In the genomic region with DNA sequence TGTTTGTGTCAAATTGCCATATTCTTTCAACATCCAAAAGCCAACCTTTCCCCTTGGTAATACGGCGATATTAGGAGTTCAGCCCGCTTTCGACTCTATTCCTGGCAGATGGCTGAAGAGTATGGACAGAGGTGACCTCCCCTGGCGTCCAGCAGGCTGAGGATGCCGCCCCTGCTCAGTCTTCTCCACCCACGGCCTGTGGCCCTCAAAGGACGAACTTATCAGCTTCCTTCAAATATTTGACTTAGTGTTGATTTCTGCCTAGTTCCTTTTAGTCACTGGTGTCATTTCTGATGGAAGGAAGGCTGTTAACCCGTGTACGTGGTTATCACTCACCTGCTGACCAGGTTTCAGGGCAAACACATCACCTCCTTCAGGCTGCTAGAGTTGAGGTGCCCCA, we compare ENCODE assay signal across 18 cellular contexts.
DNase-seq lines count a peak whose midpoint lies in the region; ATAC-seq and TF ChIP-seq lines count a peak whose summit lies in the region.
"Had no signal": no experiment of that assay in that cellular context is flagged by ENCODE, and none has a peak within 500 bp of the region (broad histone marks: within the 10 kb centered on the region; RNA-seq: fewer than 3 reads in every experiment).

No MANE protein-coding gene starts in this region.

- intact Hi-C loops in MCF 10A (cut with micrococcal nuclease) (no loop called here), breast epithelium (cut with DNase I; ENCODE audit: low total_unique reads) (no loop called here), right cardiac atrium (cut with DNase I) (loop anchor here in 1 of 4 donors (10.0 kb wide), 1 partner anchor 61 kb away; a partner anchor contains a TSS), stomach (cut with DNase I; ENCODE audit: low total_unique reads) (no loop called here)

- no peaks in the 10 kb centered on the region for H3K27me3 Mint-ChIP-seq in MCF 10A (ENCODE audit: insufficient read depth, unreplicated experiment)
- H3K27me3 Mint-ChIP-seq: central memory CD8-positive, alpha-beta T cell had no signal

- TF ChIP-seq CTCF in MCF 10A (IDR thresholded peaks at IDR 0.05; ENCODE audit: unreplicated experiment), result no peak
- TF ChIP-seq CTCF in breast epithelium (IDR thresholded peaks at IDR 0.05), result no peak
- TF ChIP-seq CTCF in stomach (IDR thresholded peaks at IDR 0.05), result no peak

- no peak for TF ChIP-seq EP300 in stomach (IDR thresholded peaks at IDR 0.05)

- H3K4me3 Mint-ChIP-seq in MCF 10A (ENCODE audit: unreplicated experiment), result no peak overlapping the region
- H3K4me3 Mint-ChIP-seq: activated CD8-positive, alpha-beta T cell treated with anti-CD3 and anti-CD28 coated beads, Interleukin-2, amount 10 ng/mL, durations not matched to agents 7 days and 5 days; central memory CD8-positive, alpha-beta T cell; GM23338 had no signal

- peaks cover 18% of the 10 kb centered on the region for H3K36me3 Mint-ChIP-seq in MCF 10A (ENCODE audit: insufficient read depth, unreplicated experiment)

- POLR2A ChIA-PET in MCF 10A (lab: Yijun Ruan, JAX), result no interaction called here

- no peak overlapping the region for H3K27ac Mint-ChIP-seq in MCF 10A (ENCODE audit: low read depth, unreplicated experiment)
- H3K27ac Mint-ChIP-seq: activated CD8-positive, alpha-beta T cell treated with anti-CD3 and anti-CD28 coated beads, Interleukin-2, amount 10 ng/mL, durations not matched to agents 7 days and 5 days; GM23338 had no signal

- TF ChIP-seq POLR2A in breast epithelium (IDR thresholded peaks at IDR 0.05) (no peak), stomach (IDR thresholded peaks at IDR 0.05) (no peak)

- H3K4me1 ChIP-seq in breast epithelium, result no peaks in the 10 kb centered on the region
- peaks cover 1% of the 10 kb centered on the region for H3K4me1 ChIP-seq in right cardiac atrium (ENCODE audit: control insufficient read depth, insufficient read depth, low read length)
- peaks cover 33 to 69% (median 53%) of the 10 kb centered on the region in 4 donors for H3K4me1 ChIP-seq in stomach
- H3K4me1 ChIP-seq: A549 had no signal

- H3K27me3 ChIP-seq in breast epithelium, result no peaks in the 10 kb centered on the region
- no peaks in the 10 kb centered on the region for H3K27me3 ChIP-seq in right cardiac atrium (ENCODE audit: control insufficient read depth, insufficient read depth)
- no peaks in the 10 kb centered on the region for H3K27me3 ChIP-seq in stomach

- H3K27ac ChIP-seq in breast epithelium (peak overlapping the region in 1 of 2 donors; percentile 10), angular gyrus (ENCODE audit: low read depth, low read length) (peak overlapping the region; percentile 75), right cardiac atrium (ENCODE audit: low read length) (no peak overlapping the region), stomach (peak overlapping the region; percentile 37 to 75 (median 48))
- H3K27ac ChIP-seq: A549 had no signal

- H3K36me3 ChIP-seq in breast epithelium (no peaks in the 10 kb centered on the region), stomach (peaks cover 14 to 35% (median 18%) of the 10 kb centered on the region in 4 donors)

- no peaks in the 10 kb centered on the region for H3K9me3 Mint-ChIP-seq in MCF 10A (ENCODE audit: unreplicated experiment)
- H3K9me3 Mint-ChIP-seq: central memory CD8-positive, alpha-beta T cell; GM23338 had no signal

- ATAC-seq in right cardiac atrium, result no peak
- no peak for ATAC-seq in HG03571 (IDR thresholded peaks at IDR 0.05; ENCODE audit: unreplicated experiment)
- ATAC-seq: activated CD8-positive, alpha-beta T cell treated with anti-CD3 and anti-CD28 coated beads, Interleukin-2, amount 10 ng/mL, durations not matched to agents 7 days and 5 days had no signal

- H3K9me3 ChIP-seq in breast epithelium (no peaks in the 10 kb centered on the region), right cardiac atrium (ENCODE audit: control insufficient read depth, low read length) (no peaks in the 10 kb centered on the region), stomach (no peaks in the 10 kb centered on the region)
- H3K9me3 ChIP-seq: A549 had no signal

- H3K4me1 Mint-ChIP-seq in MCF 10A (ENCODE audit: insufficient read depth, unreplicated experiment), result no peaks in the 10 kb centered on the region
- H3K4me1 Mint-ChIP-seq: central memory CD8-positive, alpha-beta T cell had no signal

- WGBS in right cardiac atrium, result 53% methylated on average over 10 of the region's 10 CpGs
- WGBS in stomach, 5 donors, result 43 to 63% (median 48%) methylated on average over 10 of the region's 10 CpGs

- DNase-seq in MCF 10A (ENCODE audit: unreplicated experiment), result no peak
- DNase-seq in breast epithelium (ENCODE audit: low spot score in 2 of 2), result no peak
- DNase-seq in right cardiac atrium, result peak in 2 of 3 donors; percentile 17 to 22
- no peak for DNase-seq in stomach
- DNase-seq in activated CD4-positive, alpha-beta T cell treated with anti-CD3 and anti-CD28 coated beads, Interleukin-2, amount 50 U/mL, for 4 hours, result no peak
- no peak for DNase-seq in pons (ENCODE audit: low spot score)
- DNase-seq: activated CD8-positive, alpha-beta T cell treated with anti-CD3 and anti-CD28 coated beads, Interleukin-2, amount 10 ng/mL, durations not matched to agents 7 days and 5 days; activated T-cell treated with anti-CD3 and anti-CD28 coated beads, Interleukin-2, amount 50 U/mL, for 1 hour; amniotic stem cell; erythroblast; kidney glomerular epithelial cell; NCI-H1417 treated with DMSO at 0.1 percent for 48 hours; T-helper 9 cell had no signal

- CTCF ChIA-PET in MCF 10A (lab: Yijun Ruan, JAX), result interaction anchor here (1.2 kb wide), 1 partner anchor 9 kb away, joined by 3 read pairs; no protein-coding TSS in a partner anchor

- BruUV-seq in MCF 10A (replicated peaks; lab: Mats Ljungman, UMichigan), result TSS peak; percentile 18

- H3K4me3 ChIP-seq in breast epithelium (no peak overlapping the region), right cardiac atrium (ENCODE audit: low read length) (no peak overlapping the region), stomach (no peak overlapping the region)
- H3K4me3 ChIP-seq: A549, GM23338 had no signal

Comparison
In these comparisons a context has a peak if more than half of its experiments do, and no peak if none do; other contexts are left out.
1. DNase-seq: peak in right cardiac atrium (2 of 3); none in MCF 10A (single experiment), breast epithelium (0 of 2), stomach (single experiment), activated CD4-positive, alpha-beta T cell treated with anti-CD3 and anti-CD28 coated beads, Interleukin-2, amount 50 U/mL, for 4 hours (0 of 2) and pons (single experiment).